1 cellular context compared by ENCODE assay signal in the genomic region with DNA sequence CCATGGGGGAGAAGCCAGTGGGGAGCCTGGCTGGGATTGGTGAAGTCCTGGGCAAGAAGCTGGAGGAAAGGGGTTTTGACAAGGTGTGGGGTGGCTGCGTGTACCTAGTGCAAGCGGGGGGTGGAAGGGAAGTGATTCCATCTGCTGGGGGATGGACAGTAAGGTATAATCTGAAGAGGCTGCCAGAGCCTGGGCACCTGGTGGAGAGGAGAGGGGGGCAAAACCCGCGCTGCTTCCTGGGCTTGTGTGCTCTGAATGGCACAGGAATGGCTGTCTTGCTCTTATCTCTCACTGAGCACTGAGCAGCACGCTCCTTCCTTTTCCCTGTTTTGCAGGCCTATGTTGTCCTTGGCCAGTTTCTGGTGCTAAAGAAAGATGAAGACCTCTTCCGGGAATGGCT.
TF ChIP-seq lines count a peak whose summit lies in the region.

No MANE protein-coding gene starts in this region.

TF ChIP-seq in GM12878, 131 proteins besides CTCF, POLR2A, EP300 and RAD21:
- TF ChIP-seq NFYA (IDR thresholded peaks at IDR 0.05; ENCODE audit: borderline replicate concordance, low read depth, low read length) (no peak), TBL1XR1 (IDR thresholded peaks at IDR 0.05; ENCODE audit: low read depth, low read length) (no peak), STAT1 (conservative IDR thresholded peaks at IDR 0.05) (no peak), HDAC2 (IDR thresholded peaks at IDR 0.05) (no peak), MTA2 (IDR thresholded peaks at IDR 0.05; ENCODE audit: low read depth) (no peak), IRF4 (IDR thresholded peaks at IDR 0.05; ENCODE audit: low read depth, low read length) (no peak), PKNOX1 (IDR thresholded peaks at IDR 0.05) (no peak), ASH2L (IDR thresholded peaks at IDR 0.05; ENCODE audit: borderline replicate concordance, low read depth) (no peak), WRNIP1 (IDR thresholded peaks at IDR 0.05; ENCODE audit: borderline replicate concordance, low read depth, low read length) (no peak), ATF7 (IDR thresholded peaks at IDR 0.05; ENCODE audit: low read depth) (no peak), HCFC1 (IDR thresholded peaks at IDR 0.05; ENCODE audit: low read length) (no peak), GABPA (IDR thresholded peaks at IDR 0.05; ENCODE audit: low read depth) (no peak), ESRRA (IDR thresholded peaks at IDR 0.05; ENCODE audit: low read length) (no peak), RUNX3 (IDR thresholded peaks at IDR 0.05; ENCODE audit: low read length) (no peak), POLR2AphosphoS2 (IDR thresholded peaks at IDR 0.05; ENCODE audit: low read depth, low read length) (no peak), JUND (IDR thresholded peaks at IDR 0.05; ENCODE audit: low read depth, low read length) (no peak), KLF5 (IDR thresholded peaks at IDR 0.05; ENCODE audit: partially characterized antibody) (no peak), SREBF1 (IDR thresholded peaks at IDR 0.05; ENCODE audit: low read length) (no peak)
- TF ChIP-seq, protein P1, sequence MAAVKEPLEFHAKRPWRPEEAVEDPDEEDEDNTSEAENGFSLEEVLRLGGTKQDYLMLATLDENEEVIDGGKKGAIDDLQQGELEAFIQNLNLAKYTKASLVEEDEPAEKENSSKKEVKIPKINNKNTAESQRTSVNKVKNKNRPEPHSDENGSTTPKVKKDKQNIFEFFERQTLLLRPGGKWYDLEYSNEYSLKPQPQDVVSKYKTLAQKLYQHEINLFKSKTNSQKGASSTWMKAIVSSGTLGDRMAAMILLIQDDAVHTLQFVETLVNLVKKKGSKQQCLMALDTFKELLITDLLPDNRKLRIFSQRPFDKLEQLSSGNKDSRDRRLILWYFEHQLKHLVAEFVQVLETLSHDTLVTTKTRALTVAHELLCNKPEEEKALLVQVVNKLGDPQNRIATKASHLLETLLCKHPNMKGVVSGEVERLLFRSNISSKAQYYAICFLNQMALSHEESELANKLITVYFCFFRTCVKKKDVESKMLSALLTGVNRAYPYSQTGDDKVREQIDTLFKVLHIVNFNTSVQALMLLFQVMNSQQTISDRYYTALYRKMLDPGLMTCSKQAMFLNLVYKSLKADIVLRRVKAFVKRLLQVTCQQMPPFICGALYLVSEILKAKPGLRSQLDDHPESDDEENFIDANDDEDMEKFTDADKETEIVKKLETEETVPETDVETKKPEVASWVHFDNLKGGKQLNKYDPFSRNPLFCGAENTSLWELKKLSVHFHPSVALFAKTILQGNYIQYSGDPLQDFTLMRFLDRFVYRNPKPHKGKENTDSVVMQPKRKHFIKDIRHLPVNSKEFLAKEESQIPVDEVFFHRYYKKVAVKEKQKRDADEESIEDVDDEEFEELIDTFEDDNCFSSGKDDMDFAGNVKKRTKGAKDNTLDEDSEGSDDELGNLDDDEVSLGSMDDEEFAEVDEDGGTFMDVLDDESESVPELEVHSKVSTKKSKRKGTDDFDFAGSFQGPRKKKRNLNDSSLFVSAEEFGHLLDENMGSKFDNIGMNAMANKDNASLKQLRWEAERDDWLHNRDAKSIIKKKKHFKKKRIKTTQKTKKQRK (IDR thresholded peaks at IDR 0.05; ENCODE audit: low read depth, low read length), result no peak
TF ChIP-seq in GM12878: peak in this region for 0.
